Comparison of ENCODE assay signal across 1 cellular context in genomic region chr9:86578722-86579121, GRCh38.
TF ChIP-seq lines count a peak whose summit lies in the region.

No MANE protein-coding gene starts in this region.

TF ChIP-seq in H1, 55 proteins besides CTCF, POLR2A, EP300 and RAD21:
- TF ChIP-seq SP4 (IDR thresholded peaks at IDR 0.05; ENCODE audit: low read length) (no peak), KDM1A (IDR thresholded peaks at IDR 0.05; ENCODE audit: borderline replicate concordance, low read length) (no peak), JUND (IDR thresholded peaks at IDR 0.05; ENCODE audit: low read length) (no peak), CBX8 (IDR thresholded peaks at IDR 0.05; ENCODE audit: borderline replicate concordance, low read depth, low read length) (no peak), HDAC6 (IDR thresholded peaks at IDR 0.05; ENCODE audit: low read depth, low read length) (no peak), NRF1 (IDR thresholded peaks at IDR 0.05; ENCODE audit: low read depth, low read length) (no peak), KDM4A (IDR thresholded peaks at IDR 0.05; ENCODE audit: low read depth, low read length, severe bottlenecking) (no peak), GABPA (IDR thresholded peaks at IDR 0.05; ENCODE audit: borderline replicate concordance, insufficient read depth, low read length) (no peak), SIN3A (conservative IDR thresholded peaks at IDR 0.05 in 1 of 2, IDR thresholded peaks at IDR 0.05 in 1 of 2; ENCODE audit: low read depth in 1 of 2, low read length in 2 of 2) (no peak), CBX5 (IDR thresholded peaks at IDR 0.05; ENCODE audit: low read depth, low read length) (no peak), ASH2L (IDR thresholded peaks at IDR 0.05; ENCODE audit: low read length) (no peak), EGR1 (IDR thresholded peaks at IDR 0.05; ENCODE audit: borderline replicate concordance, low read depth, low read length) (no peak), YY1 (IDR thresholded peaks at IDR 0.05; ENCODE audit: low read depth, low read length) (no peak), CREB1 (IDR thresholded peaks at IDR 0.05) (no peak), RXRA (IDR thresholded peaks at IDR 0.05; ENCODE audit: insufficient read depth, low read depth, low read length) (no peak)
